14 cellular contexts compared by ENCODE assay signal in genomic region chr7:43660141-43660540, GRCh38.
DNase-seq lines count a peak whose midpoint lies in the region; ATAC-seq and TF ChIP-seq lines count a peak whose summit lies in the region.
"Had no signal": no experiment of that assay in that cellular context is flagged by ENCODE, and none has a peak within 500 bp of the region (broad histone marks: within the 10 kb centered on the region; RNA-seq: fewer than 3 reads in every experiment).

No MANE protein-coding gene starts in this region.

- peak overlapping the region; percentile 96 for H3K27ac Mint-ChIP-seq in activated T-cell treated with anti-CD3 and anti-CD28 coated beads, Interleukin-2, amount 50 U/mL, for 72 hours
- H3K27ac Mint-ChIP-seq in chondrocyte (ENCODE audit: unreplicated experiment): peak overlapping the region; percentile 55

- H3K9me3 ChIP-seq in RWPE2 (ENCODE audit: severe bottlenecking) (no peaks in the 10 kb centered on the region), psoas muscle (no peaks in the 10 kb centered on the region), left lung (no peaks in the 10 kb centered on the region)

- no peaks in the 10 kb centered on the region for H3K27me3 ChIP-seq in RWPE2 (ENCODE audit: insufficient read depth, poor library complexity, severe bottlenecking)
- H3K27me3 ChIP-seq in psoas muscle (ENCODE audit: insufficient read depth in 3 of 3, low read length in 2 of 3): no peaks in the 10 kb centered on the region
- H3K27me3 ChIP-seq in left lung: no peaks in the 10 kb centered on the region

- TF ChIP-seq CTCF in RWPE2 (IDR thresholded peaks at IDR 0.05; ENCODE audit: poor library complexity, severe bottlenecking) (no peak), chondrocyte (IDR thresholded peaks at IDR 0.05) (no peak), psoas muscle (IDR thresholded peaks at IDR 0.05) (no peak), left lung (IDR thresholded peaks at IDR 0.05) (no peak)

- WGBS in psoas muscle, 3 donors: 82 to 97% (median 91%) methylated on average over 2 of the region's 2 CpGs

- no peaks in the 10 kb centered on the region for H3K27me3 Mint-ChIP-seq in activated T-cell treated with anti-CD3 and anti-CD28 coated beads, Interleukin-2, amount 50 U/mL, for 72 hours (ENCODE audit: low read depth)
- no peaks in the 10 kb centered on the region for H3K27me3 Mint-ChIP-seq in chondrocyte (ENCODE audit: low read depth)

- H3K4me3 Mint-ChIP-seq in activated T-cell treated with anti-CD3 and anti-CD28 coated beads, Interleukin-2, amount 50 U/mL, for 72 hours: peak overlapping the region; percentile 12 to 54
- no peak overlapping the region for H3K4me3 Mint-ChIP-seq in chondrocyte (ENCODE audit: unreplicated experiment)

- H3K36me3 ChIP-seq in RWPE2 (ENCODE audit: low read depth) (peaks cover 43% of the 10 kb centered on the region), psoas muscle (ENCODE audit: insufficient read depth in 1 of 2, low read depth in 1 of 2) (no peaks in the 10 kb centered on the region), left lung (no peaks in the 10 kb centered on the region)

- no peak overlapping the region for H3K4me3 ChIP-seq in RWPE2 (ENCODE audit: severe bottlenecking)
- H3K4me3 ChIP-seq in psoas muscle: no peak overlapping the region
- H3K4me3 ChIP-seq in left lung: no peak overlapping the region

- H3K36me3 Mint-ChIP-seq in activated T-cell treated with anti-CD3 and anti-CD28 coated beads, Interleukin-2, amount 50 U/mL, for 72 hours (ENCODE audit: insufficient read depth in 2 of 2): peaks cover 7 to 27% of the 10 kb centered on the region in 2 donors
- H3K36me3 Mint-ChIP-seq in chondrocyte (ENCODE audit: low read depth): no peaks in the 10 kb centered on the region

- H3K27ac ChIP-seq in RWPE2 (ENCODE audit: poor library complexity, severe bottlenecking): peak overlapping the region; percentile 91
- peak overlapping the region; percentile 43 for H3K27ac ChIP-seq in psoas muscle
- H3K27ac ChIP-seq in left lung: peak overlapping the region in 1 of 2 donors; percentile 53
- H3K27ac ChIP-seq: parathyroid adenoma had no signal

- intact Hi-C loops in psoas muscle (cut with DNase I) (no loop called here), left lung (cut with DNase I) (no loop called here), posterior cingulate gyrus (cut with DNase I) (no loop called here)

- ATAC-seq in activated T-cell treated with anti-CD3 and anti-CD28 coated beads, Interleukin-2, amount 50 U/mL, for 72 hours (replicated peaks in 1 of 2): no peak
- ATAC-seq in RWPE2 (ENCODE audit: low read depth) (no peak), psoas muscle (peak in 1 of 4 donors; percentile 19), left lung (no peak)

- no peak for DNase-seq in activated T-cell treated with anti-CD3 and anti-CD28 coated beads, Interleukin-2, amount 50 U/mL, for 72 hours
- DNase-seq in activated T-cell treated with anti-CD3 and anti-CD28 coated beads, Interleukin-2, amount 50 U/mL, for 48 hours: no peak
- DNase-seq in RWPE2 (ENCODE audit: low spot score): no peak
- DNase-seq in chondrocyte (ENCODE audit: low spot score): no peak
- no peak for DNase-seq in psoas muscle
- DNase-seq in left lung: no peak
- no peak for DNase-seq in cortex of kidney (lab: John Stamatoyannopoulos, UW)
- no peak for DNase-seq in posterior cingulate gyrus
- DNase-seq: amygdala; DMS 273 treated with DMSO at 0.1 percent for 48 hours; Kasumi-1; NCI-H524; stimulated activated CD4-positive, alpha-beta T cell treated with anti-CD3 and anti-CD28 coated beads, Interleukin-15, amount 100 ng/mL, for 24 hours had no signal

- peaks cover 84% of the 10 kb centered on the region for H3K4me1 Mint-ChIP-seq in activated T-cell treated with anti-CD3 and anti-CD28 coated beads, Interleukin-2, amount 50 U/mL, for 72 hours (ENCODE audit: low read depth)
- H3K4me1 Mint-ChIP-seq in chondrocyte (ENCODE audit: low read depth): peaks cover 43% of the 10 kb centered on the region

- H3K4me1 ChIP-seq in RWPE2 (ENCODE audit: insufficient read depth, poor library complexity, severe bottlenecking): peaks cover 26% of the 10 kb centered on the region
- peaks cover 26% of the 10 kb centered on the region for H3K4me1 ChIP-seq in psoas muscle
- peaks cover 0 to 11% of the 10 kb centered on the region in 2 donors for H3K4me1 ChIP-seq in left lung
- H3K4me1 ChIP-seq: parathyroid adenoma had no signal

- H3K9me3 Mint-ChIP-seq in activated T-cell treated with anti-CD3 and anti-CD28 coated beads, Interleukin-2, amount 50 U/mL, for 72 hours: no peaks in the 10 kb centered on the region
- no peaks in the 10 kb centered on the region for H3K9me3 Mint-ChIP-seq in chondrocyte (ENCODE audit: low read depth)
